ENCODE assay signal across 20 cellular contexts in genomic region chr1:81111818-81112217, GRCh38.
DNase-seq lines count a peak whose midpoint lies in the region; ATAC-seq and TF ChIP-seq lines count a peak whose summit lies in the region.
"Had no signal": no experiment of that assay in that cellular context is flagged by ENCODE, and none has a peak within 500 bp of the region (broad histone marks: within the 10 kb centered on the region; RNA-seq: fewer than 3 reads in every experiment).

No MANE protein-coding gene starts in this region.

- no peaks in the 10 kb centered on the region for H3K4me1 ChIP-seq in right cardiac atrium (ENCODE audit: control insufficient read depth, insufficient read depth, low read length)

- POLR2A ChIA-PET in RWPE1 (lab: Yijun Ruan, JAX; ENCODE audit: low non-redundant PET) = no interaction called here

- no peaks in the 10 kb centered on the region for H3K9me3 ChIP-seq in right cardiac atrium (ENCODE audit: control insufficient read depth, low read length)
- H3K9me3 ChIP-seq: thoracic aorta had no signal

- ATAC-seq in HG02852 (IDR thresholded peaks at IDR 0.05; ENCODE audit: unreplicated experiment) (no peak), right cardiac atrium (no peak)
- ATAC-seq: GM23338 had no signal

- 74% methylated on average over 2 of the region's 2 CpGs for WGBS in right cardiac atrium

- DNase-seq in GM04503 (ENCODE audit: low read depth) = peak; percentile 21
- peak; percentile 39 for DNase-seq in RWPE1 (ENCODE audit: low spot score)
- DNase-seq in fibroblast of gingiva (ENCODE audit: low read depth) = peak; percentile 22
- DNase-seq in renal cortical epithelial cell (ENCODE audit: low read depth) = peak; percentile 53
- DNase-seq in right cardiac atrium = no peak
- no peak for DNase-seq in GM13976 (ENCODE audit: low spot score)
- no peak for DNase-seq in NCI-H345 treated with DMSO at 0.1 percent for 48 hours (lab: John Stamatoyannopoulos, UW; ENCODE audit: unreplicated experiment)
- DNase-seq: activated naive CD4-positive, alpha-beta T cell treated with anti-CD3 and anti-CD28 coated beads, Interleukin-2, amount 10 ng/mL, durations not matched to agents 7 days and 5 days; caudate nucleus; DMS79 treated with DMSO at 0.1 percent for 48 hours; effector memory CD4-positive, alpha-beta T cell; immature natural killer cell; NCI-H2107; NCI-H774; RPMI8226; stimulated activated CD4-positive, alpha-beta T cell treated with anti-CD3 and anti-CD28 coated beads, Interleukin-4, amount 100 ng/mL, for 1 hour; stimulated activated CD8-positive, alpha-beta memory T cell treated with anti-CD3 and anti-CD28 coated beads, Interleukin-4, amount 100 ng/mL, for 48 hours had no signal

- H3K27ac ChIP-seq in RWPE1 = no peak overlapping the region
- H3K27ac ChIP-seq in right cardiac atrium (ENCODE audit: low read length) = no peak overlapping the region
- H3K27ac ChIP-seq: thoracic aorta had no signal

- no peak overlapping the region for H3K4me3 ChIP-seq in right cardiac atrium (ENCODE audit: low read length)
- H3K4me3 ChIP-seq: GM23338, thoracic aorta had no signal

- in situ Hi-C loops in GM13976 (cut with MboI; ENCODE audit: low sequenced_read_pairs, unreplicated experiment) = no loop called here

- TF ChIP-seq CTCF in RWPE1 (conservative IDR thresholded peaks at IDR 0.05; ENCODE audit: low read depth) (no peak), GM13976 (IDR thresholded peaks at IDR 0.05; ENCODE audit: borderline replicate concordance, control extremely low read depth, extremely low read depth, insufficient read depth, missing control alignments) (no peak)

- CTCF ChIA-PET in RWPE1 (lab: Yijun Ruan, JAX) = no interaction called here

- intact Hi-C loops in right cardiac atrium (cut with DNase I) = no loop called here

- no peaks in the 10 kb centered on the region for H3K27me3 ChIP-seq in right cardiac atrium (ENCODE audit: control insufficient read depth, insufficient read depth)

Comparison
In these comparisons a context has a peak if more than half of its experiments do, and no peak if none do; other contexts are left out.
1. DNase-seq: peak in GM04503 (single experiment), RWPE1 (single experiment), fibroblast of gingiva (single experiment) and renal cortical epithelial cell (single experiment); none in right cardiac atrium (0 of 3), GM13976 (single experiment) and NCI-H345 treated with DMSO at 0.1 percent for 48 hours (single experiment).